Comparison of ENCODE assay signal across 8 cellular contexts in genomic region chr6:108133594-108134179, GRCh38. TPM values are rescaled to one million over a fixed set of nuclear protein-coding genes. Genes with fewer than 3 reads are reported as not detected.
DNase-seq lines count a peak whose midpoint lies in the region; ATAC-seq and TF ChIP-seq lines count a peak whose summit lies in the region.

No MANE protein-coding gene starts in this region.

- H3K4me1 Mint-ChIP-seq in activated CD4-positive, alpha-beta memory T cell treated with anti-CD3 and anti-CD28 coated beads for 36 hours (ENCODE audit: low read depth): peaks cover 9% of the 10 kb centered on the region

- peaks cover 61% of the 10 kb centered on the region for H3K27me3 Mint-ChIP-seq in activated CD4-positive, alpha-beta memory T cell treated with anti-CD3 and anti-CD28 coated beads for 36 hours

- no peaks in the 10 kb centered on the region for H3K9me3 ChIP-seq in esophagus (ENCODE audit: control insufficient read depth in 2 of 2, insufficient read depth in 1 of 2, low read depth in 1 of 2, low read length in 1 of 2)
- H3K9me3 ChIP-seq in mucosa of stomach (ENCODE audit: control insufficient read depth, low read length): no peaks in the 10 kb centered on the region

- no peak for ATAC-seq in HG03571 (IDR thresholded peaks at IDR 0.05; ENCODE audit: unreplicated experiment)

- CTCF ChIA-PET in activated CD4-positive, alpha-beta memory T cell treated with anti-CD3 and anti-CD28 coated beads for 36 hours (lab: Charles Lee): interaction anchor here (0.7 kb wide), 1 partner anchor 117 kb away, joined by 3 read pairs; no protein-coding TSS in a partner anchor

- no peak for TF ChIP-seq POLR2A in NB4 (IDR thresholded peaks at IDR 0.05; ENCODE audit: extremely low read depth, insufficient read length)

- no peaks in the 10 kb centered on the region for H3K4me1 ChIP-seq in esophagus (ENCODE audit: control insufficient read depth in 2 of 2, insufficient read depth in 2 of 2, low read length in 1 of 2)
- H3K4me1 ChIP-seq in mucosa of stomach (ENCODE audit: control insufficient read depth, insufficient read depth, low read length): peaks cover 12% of the 10 kb centered on the region
- peaks cover 2% of the 10 kb centered on the region for H3K4me1 ChIP-seq in urinary bladder (ENCODE audit: insufficient read depth)

- peak overlapping the region; percentile 72 for H3K4me3 Mint-ChIP-seq in activated CD4-positive, alpha-beta memory T cell treated with anti-CD3 and anti-CD28 coated beads for 36 hours

- H3K27me3 ChIP-seq in esophagus (ENCODE audit: control insufficient read depth in 1 of 2, insufficient read depth in 2 of 2, low read length in 2 of 2) (peaks cover 0 to 3% of the 10 kb centered on the region in 2 donors), mucosa of stomach (ENCODE audit: control insufficient read depth, insufficient read depth, low read length) (peaks cover 30% of the 10 kb centered on the region)

- intact Hi-C loops in activated CD4-positive, alpha-beta memory T cell treated with anti-CD3 and anti-CD28 coated beads for 36 hours (cut with micrococcal nuclease): loop anchor here (2.0 kb wide), 1 partner anchor 15 kb away; no protein-coding TSS in a partner anchor

- no peaks in the 10 kb centered on the region for H3K9me3 Mint-ChIP-seq in activated CD4-positive, alpha-beta memory T cell treated with anti-CD3 and anti-CD28 coated beads for 36 hours

- H3K9ac ChIP-seq in mucosa of stomach (ENCODE audit: low read length): peak overlapping the region; percentile 54

- H3K36me3 ChIP-seq in esophagus (ENCODE audit: control insufficient read depth in 2 of 2, insufficient read depth in 2 of 2, low read length in 1 of 2) (no peaks in the 10 kb centered on the region), mucosa of stomach (ENCODE audit: control insufficient read depth, insufficient read depth, low read length) (no peaks in the 10 kb centered on the region), urinary bladder (ENCODE audit: insufficient read depth) (no peaks in the 10 kb centered on the region)

- no peaks in the 10 kb centered on the region for H3K36me3 Mint-ChIP-seq in activated CD4-positive, alpha-beta memory T cell treated with anti-CD3 and anti-CD28 coated beads for 36 hours

- no peak overlapping the region for H3K4me3 ChIP-seq in NB4 (ENCODE audit: low read depth, low read length)
- peak overlapping the region; percentile 46 to 54 for H3K4me3 ChIP-seq in esophagus (ENCODE audit: low read depth in 1 of 2, low read length in 2 of 2)
- peak overlapping the region; percentile 28 for H3K4me3 ChIP-seq in mucosa of stomach (ENCODE audit: low read length)
- peak overlapping the region; percentile 28 for H3K4me3 ChIP-seq in urinary bladder (ENCODE audit: low read depth, low read length)

- TF ChIP-seq CTCF in NB4 (IDR thresholded peaks at IDR 0.05; ENCODE audit: low read depth, low read length): no peak

- H3K27ac ChIP-seq in esophagus (ENCODE audit: low read depth in 2 of 2, low read length in 1 of 2) (peak overlapping the region; percentile 52 to 77), urinary bladder (ENCODE audit: low read depth) (peak overlapping the region; percentile 43)

- WGBS in esophagus, 2 donors: 4 to 5% methylated on average over 36 of the region's 36 CpGs
- 6% methylated on average over 36 of the region's 36 CpGs for WGBS in urinary bladder

- POLR2A ChIA-PET in activated CD4-positive, alpha-beta memory T cell treated with anti-CD3 and anti-CD28 coated beads for 36 hours (lab: Charles Lee): no interaction called here

- peak; percentile 20 to 52 for DNase-seq in NCI-H2081 (lab: John Stamatoyannopoulos, UW)
- no peak for DNase-seq in NCI-H2081 treated with DMSO at 0.1 percent for 48 hours (lab: John Stamatoyannopoulos, UW)
- peak; percentile 73 for DNase-seq in NB4 (ENCODE audit: low read depth)
- DNase-seq in activated CD4-positive, alpha-beta memory T cell treated with anti-CD3 and anti-CD28 coated beads for 36 hours: peak; percentile 55

- H3K27ac Mint-ChIP-seq in activated CD4-positive, alpha-beta memory T cell treated with anti-CD3 and anti-CD28 coated beads for 36 hours: no peak overlapping the region

RNA-seq across cellular contexts. Expression of gene NR2E1, which starts 32.1 kb away (rescaled TPM):
- not detected for total RNA-seq in activated CD4-positive, alpha-beta memory T cell treated with anti-CD3 and anti-CD28 coated beads for 36 hours
- under 1 TPM; 0.02 to 0.06 TPM for polyA plus RNA-seq in esophagus
- not detected for total RNA-seq in urinary bladder
- not detected for polyA plus RNA-seq in urinary bladder

RNA-seq across cellular contexts. Expression of gene OSTM1, which starts 59.1 kb away (rescaled TPM):
- total RNA-seq in activated CD4-positive, alpha-beta memory T cell treated with anti-CD3 and anti-CD28 coated beads for 36 hours: 10 to 100 TPM; 14.0 to 16.3 TPM
- polyA plus RNA-seq in esophagus (1 to 10 TPM; 5.7 to 6.1 TPM), urinary bladder (36.0 TPM)
- 37.0 TPM for total RNA-seq in urinary bladder
